In the genomic region with DNA sequence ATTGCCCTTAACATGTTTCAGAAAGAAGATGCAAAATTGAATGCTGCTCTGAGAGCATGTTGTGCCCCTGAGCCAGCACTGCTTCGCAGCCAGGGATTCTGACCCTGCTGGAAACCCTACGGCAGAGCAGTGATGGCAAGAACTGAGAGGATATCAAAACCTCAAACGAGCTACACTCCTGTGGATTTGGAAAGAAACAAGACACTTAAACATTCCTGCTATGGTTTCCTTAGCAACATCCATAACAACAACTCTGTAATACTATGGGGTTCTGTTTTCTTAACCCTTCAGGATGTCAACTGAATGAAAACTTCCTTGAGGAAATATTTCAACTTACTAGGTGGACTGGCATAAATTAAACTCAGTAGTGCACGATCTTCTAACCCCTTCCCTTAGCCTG, we compare ENCODE assay signal across 9 cellular contexts.
DNase-seq lines count a peak whose midpoint lies in the region; ATAC-seq and TF ChIP-seq lines count a peak whose summit lies in the region.
"Had no signal": no experiment of that assay in that cellular context is flagged by ENCODE, and none has a peak within 500 bp of the region (broad histone marks: within the 10 kb centered on the region; RNA-seq: fewer than 3 reads in every experiment).

No MANE protein-coding gene starts in this region.

- peak; percentile 74 for DNase-seq in EL
- DNase-seq in RPMI7951 (ENCODE audit: low read depth), result peak; percentile 88
- peak; percentile 82 for DNase-seq in fibroblast of gingiva (ENCODE audit: low read depth)
- DNase-seq in neural crest cell (ENCODE audit: low read depth, low spot score), result no peak
- DNase-seq in activated naive CD8-positive, alpha-beta T cell treated with anti-CD3 and anti-CD28 coated beads for 36 hours, result no peak
- DNase-seq in stimulated activated CD4-positive, alpha-beta T cell treated with anti-CD3 and anti-CD28 coated beads, Interleukin-1b, Interleukin-23, amount 100 ng/mL, for 48 hours, result no peak
- DNase-seq: DND-41 had no signal

- H3K4me3 Mint-ChIP-seq in neural crest cell, result no peak overlapping the region
- H3K4me3 Mint-ChIP-seq in activated naive CD8-positive, alpha-beta T cell treated with anti-CD3 and anti-CD28 coated beads for 36 hours, result no peak overlapping the region

- peak overlapping the region; percentile 58 for H3K27ac Mint-ChIP-seq in neural crest cell (ENCODE audit: unreplicated experiment)
- H3K27ac Mint-ChIP-seq in activated naive CD8-positive, alpha-beta T cell treated with anti-CD3 and anti-CD28 coated beads for 36 hours, result no peak overlapping the region

- no peaks in the 10 kb centered on the region for H3K9me3 Mint-ChIP-seq in neural crest cell
- H3K9me3 Mint-ChIP-seq in activated naive CD8-positive, alpha-beta T cell treated with anti-CD3 and anti-CD28 coated beads for 36 hours, result no peaks in the 10 kb centered on the region

- ATAC-seq in HG03097 (IDR thresholded peaks at IDR 0.05; ENCODE audit: low FRiP score, unreplicated experiment) (no peak), GM18907 (IDR thresholded peaks at IDR 0.05; ENCODE audit: unreplicated experiment) (no peak)

- TF ChIP-seq CTCF in neural crest cell (conservative IDR thresholded peaks at IDR 0.05), result no peak

- H3K4me1 Mint-ChIP-seq in neural crest cell, result peaks cover 10% of the 10 kb centered on the region
- H3K4me1 Mint-ChIP-seq in activated naive CD8-positive, alpha-beta T cell treated with anti-CD3 and anti-CD28 coated beads for 36 hours, result peaks cover 5% of the 10 kb centered on the region

- no peaks in the 10 kb centered on the region for H3K27me3 Mint-ChIP-seq in neural crest cell (ENCODE audit: low read depth)
- peaks cover 27% of the 10 kb centered on the region for H3K27me3 Mint-ChIP-seq in activated naive CD8-positive, alpha-beta T cell treated with anti-CD3 and anti-CD28 coated beads for 36 hours

- no peaks in the 10 kb centered on the region for H3K36me3 Mint-ChIP-seq in neural crest cell (ENCODE audit: low read depth)
- no peaks in the 10 kb centered on the region for H3K36me3 Mint-ChIP-seq in activated naive CD8-positive, alpha-beta T cell treated with anti-CD3 and anti-CD28 coated beads for 36 hours

Comparison
In these comparisons a context has a peak if more than half of its experiments do, and no peak if none do; other contexts are left out.
1. DNase-seq: peak in EL (single experiment), RPMI7951 (single experiment) and fibroblast of gingiva (single experiment); none in neural crest cell (single experiment), activated naive CD8-positive, alpha-beta T cell treated with anti-CD3 and anti-CD28 coated beads for 36 hours (single experiment) and stimulated activated CD4-positive, alpha-beta T cell treated with anti-CD3 and anti-CD28 coated beads, Interleukin-1b, Interleukin-23, amount 100 ng/mL, for 48 hours (single experiment).